Comparison of ENCODE assay signal across 19 cellular contexts in genomic region chr6:75333811-75334210, GRCh38. TPM values are rescaled to one million over a fixed set of nuclear protein-coding genes. Genes with fewer than 3 reads are reported as not detected.
DNase-seq lines count a peak whose midpoint lies in the region; ATAC-seq and TF ChIP-seq lines count a peak whose summit lies in the region.
"Had no signal": no experiment of that assay in that cellular context is flagged by ENCODE, and none has a peak within 500 bp of the region (broad histone marks: within the 10 kb centered on the region; RNA-seq: fewer than 3 reads in every experiment).

No MANE protein-coding gene starts in this region.

- no peaks in the 10 kb centered on the region for H4K20me1 ChIP-seq in smooth muscle cell (ENCODE audit: low read depth)

- no peak overlapping the region for H3K4me3 Mint-ChIP-seq in T-cell

- H3K4me2 ChIP-seq in smooth muscle cell = peak overlapping the region; percentile 27

- DNase-seq in coronary artery (ENCODE audit: low spot score) = no peak
- no peak for DNase-seq in smooth muscle cell (lab: John Stamatoyannopoulos, UW; ENCODE audit: unreplicated experiment)
- DNase-seq in T-cell = no peak
- no peak for DNase-seq in NCI-H446 treated with DMSO at 0.1 percent for 48 hours (lab: John Stamatoyannopoulos, UW)
- DNase-seq in NCI-H2196 (lab: John Stamatoyannopoulos, UW; ENCODE audit: unreplicated experiment) = no peak
- DNase-seq: activated CD4-positive, alpha-beta T cell treated with anti-CD3 and anti-CD28 coated beads for 1 hour; activated CD8-positive, alpha-beta memory T cell treated with anti-CD3 and anti-CD28 coated beads, Interleukin-2, amount 50 U/mL, for 48 hours; activated gamma-delta T cell treated with Interleukin-2 at 50 U/mL for 16 hours; Caco-2; hippocampal formation; MG63; NCI-H187 treated with DMSO at 0.1 percent for 48 hours; NCI-H510A treated with DMSO at 0.1 percent for 48 hours; right cardiac atrium; T-helper 9 cell had no signal

- H3K79me2 ChIP-seq in smooth muscle cell (ENCODE audit: low read depth) = no peaks in the 10 kb centered on the region

- H3K9me3 Mint-ChIP-seq in T-cell = no peaks in the 10 kb centered on the region

- no peaks in the 10 kb centered on the region for H3K4me1 Mint-ChIP-seq in T-cell

- H3K9ac ChIP-seq in HUES48 (ENCODE audit: low read depth, low read length) = peak overlapping the region; percentile 58
- H3K9ac ChIP-seq in iPS-18a (ENCODE audit: low read length) = peak overlapping the region; percentile 55
- no peak overlapping the region for H3K9ac ChIP-seq in smooth muscle cell (ENCODE audit: low read depth)

- TF ChIP-seq CTCF in coronary artery (IDR thresholded peaks at IDR 0.05) (no peak), smooth muscle cell (IDR thresholded peaks at IDR 0.05; ENCODE audit: borderline replicate concordance, insufficient read depth, poor library complexity, severe bottlenecking) (no peak)

- H3K4me1 ChIP-seq in HUES48 (ENCODE audit: control insufficient read depth, insufficient read depth, low read length) (peaks cover 71% of the 10 kb centered on the region), iPS-18a (ENCODE audit: control insufficient read depth, low read depth, low read length) (peaks cover 55% of the 10 kb centered on the region), smooth muscle cell (ENCODE audit: low read depth) (peaks cover 47% of the 10 kb centered on the region)
- H3K4me1 ChIP-seq: Caco-2 had no signal

- H3K36me3 ChIP-seq in HUES48 (ENCODE audit: control insufficient read depth, insufficient read depth, low read length) (no peaks in the 10 kb centered on the region), iPS-18a (ENCODE audit: control insufficient read depth, low read depth, low read length) (no peaks in the 10 kb centered on the region), smooth muscle cell (ENCODE audit: low read depth) (no peaks in the 10 kb centered on the region)
- H3K36me3 ChIP-seq: MG63, neutrophil had no signal

- WGBS in smooth muscle cell (ENCODE audit: low lambda C conversion rate) = 36% methylated on average over 2 of the region's 2 CpGs

- CTCF ChIA-PET in T-cell (lab: Charles Lee) = no interaction called here

- ATAC-seq in T-cell (replicated peaks in 1 of 4) (no peak), HG02571 (IDR thresholded peaks at IDR 0.05; ENCODE audit: unreplicated experiment) (no peak)

- H3K9me3 ChIP-seq in HUES48 (ENCODE audit: control insufficient read depth, insufficient read depth, low read length) (no peaks in the 10 kb centered on the region), iPS-18a (ENCODE audit: control insufficient read depth, low read depth, low read length) (no peaks in the 10 kb centered on the region), smooth muscle cell (replicated peaks; ENCODE audit: low read depth) (no peaks in the 10 kb centered on the region)
- H3K9me3 ChIP-seq: Caco-2, MG63, neutrophil had no signal

- peaks cover 11 to 23% of the 10 kb centered on the region in 2 donors for H3K27me3 Mint-ChIP-seq in T-cell

- peak overlapping the region; percentile 51 for H3K4me3 ChIP-seq in HUES48 (ENCODE audit: low read depth, low read length)
- H3K4me3 ChIP-seq in coronary artery = peak overlapping the region; percentile 34
- H3K4me3 ChIP-seq in iPS-18a (ENCODE audit: low read length) = peak overlapping the region; percentile 50
- no peak overlapping the region for H3K4me3 ChIP-seq in smooth muscle cell
- H3K4me3 ChIP-seq: MG63 had no signal

- H3K27me3 ChIP-seq in HUES48 (ENCODE audit: control insufficient read depth, insufficient read depth, low read length) = no peaks in the 10 kb centered on the region
- H3K27me3 ChIP-seq in iPS-18a (ENCODE audit: control insufficient read depth, insufficient read depth, low read length) = no peaks in the 10 kb centered on the region
- H3K27me3 ChIP-seq in smooth muscle cell (ENCODE audit: low read depth) = no peaks in the 10 kb centered on the region
- H3K27me3 ChIP-seq: MG63 had no signal

- H2AFZ ChIP-seq in smooth muscle cell (ENCODE audit: low read depth) = peak overlapping the region; percentile 31

- POLR2A ChIA-PET in T-cell (lab: Charles Lee) = no interaction called here

- no peak overlapping the region for H3K27ac Mint-ChIP-seq in T-cell

- peak overlapping the region; percentile 99 for H3K27ac ChIP-seq in HUES48 (ENCODE audit: low read depth, low read length)
- peak overlapping the region; percentile 25 to 53 for H3K27ac ChIP-seq in coronary artery
- peak overlapping the region; percentile 59 for H3K27ac ChIP-seq in iPS-18a (ENCODE audit: low read length)
- no peak overlapping the region for H3K27ac ChIP-seq in smooth muscle cell (ENCODE audit: low read depth)
- H3K27ac ChIP-seq: neutrophil had no signal

- no peaks in the 10 kb centered on the region for H3K36me3 Mint-ChIP-seq in T-cell

- peaks cover 4% of the 10 kb centered on the region for H3F3A ChIP-seq in smooth muscle cell (ENCODE audit: low read depth)

RNA-seq across cellular contexts. Expression of gene TMEM30A, which starts 49.2 kb away (rescaled TPM):
- total RNA-seq in smooth muscle cell = 230 and 282 TPM in 2 replicates
- 99.3 and 110 TPM in 2 replicates for polyA plus RNA-seq in smooth muscle cell
- total RNA-seq in T-cell = 10 to 100 TPM; 43.4 to 67.6 (median 55.1) TPM
